ENCODE assay signal across 16 cellular contexts in genomic region chr7:132683967-132684690, GRCh38.
"Had no signal": no experiment of that assay in that cellular context is flagged by ENCODE, and none has a peak within 500 bp of the region (broad histone marks: within the 10 kb centered on the region; RNA-seq: fewer than 3 reads in every experiment).

No MANE protein-coding gene starts in this region.

- DNase-seq: activated CD4-positive, alpha-beta memory T cell treated with anti-CD3 and anti-CD28 coated beads, Interleukin-2, amount 10 ng/mL, durations not matched to agents 7 days and 5 days; activated CD4-positive, alpha-beta T cell treated with anti-CD3 and anti-CD28 coated beads for 36 hours; activated CD8-positive, alpha-beta memory T cell treated with anti-CD3 and anti-CD28 coated beads, Interleukin-2, amount 50 U/mL, for 4 hours; activated gamma-delta T cell treated with Interleukin-2 at 50 U/mL for 16 hours; activated naive CD8-positive, alpha-beta T cell treated with anti-CD3 and anti-CD28 coated beads, Interleukin-2, amount 10 ng/mL, durations not matched to agents 7 days and 5 days; activated T-cell treated with anti-CD3 and anti-CD28 coated beads, Interleukin-2, amount 50 U/mL, for 72 hours; colonic mucosa; left cardiac atrium; lower lobe of right lung; midbrain; small intestine; thyroid gland had no signal

- H3K27me3 ChIP-seq: ascending aorta, colonic mucosa, neutrophil, right atrium auricular region, thyroid gland had no signal

- H3K4me1 ChIP-seq: ascending aorta, colonic mucosa, lower lobe of right lung, right atrium auricular region, thyroid gland had no signal

- H3K27ac Mint-ChIP-seq: activated CD4-positive, alpha-beta memory T cell treated with anti-CD3 and anti-CD28 coated beads, Interleukin-2, amount 10 ng/mL, durations not matched to agents 7 days and 5 days; activated CD4-positive, alpha-beta T cell treated with anti-CD3 and anti-CD28 coated beads for 36 hours; activated naive CD8-positive, alpha-beta T cell treated with anti-CD3 and anti-CD28 coated beads, Interleukin-2, amount 10 ng/mL, durations not matched to agents 7 days and 5 days; activated T-cell treated with anti-CD3 and anti-CD28 coated beads, Interleukin-2, amount 50 U/mL, for 72 hours had no signal

- H3K4me3 ChIP-seq: ascending aorta, colonic mucosa, lower lobe of right lung, right atrium auricular region, thyroid gland had no signal

- ATAC-seq: activated CD4-positive, alpha-beta T cell treated with anti-CD3 and anti-CD28 coated beads for 36 hours; activated T-cell treated with anti-CD3 and anti-CD28 coated beads, Interleukin-2, amount 50 U/mL, for 72 hours; left cardiac atrium; lower lobe of right lung had no signal

- H3K36me3 ChIP-seq: ascending aorta, colonic mucosa, lower lobe of right lung, neutrophil, right atrium auricular region, thyroid gland had no signal

- H3K9me3 Mint-ChIP-seq: activated CD4-positive, alpha-beta memory T cell treated with anti-CD3 and anti-CD28 coated beads, Interleukin-2, amount 10 ng/mL, durations not matched to agents 7 days and 5 days had no signal

- H3K4me1 Mint-ChIP-seq: activated CD4-positive, alpha-beta memory T cell treated with anti-CD3 and anti-CD28 coated beads, Interleukin-2, amount 10 ng/mL, durations not matched to agents 7 days and 5 days; activated naive CD8-positive, alpha-beta T cell treated with anti-CD3 and anti-CD28 coated beads, Interleukin-2, amount 10 ng/mL, durations not matched to agents 7 days and 5 days had no signal

- H3K9me3 ChIP-seq: ascending aorta, colonic mucosa, lower lobe of right lung, neutrophil, thyroid gland had no signal

- H3K27ac ChIP-seq: ascending aorta, colonic mucosa, lower lobe of right lung, neutrophil, right atrium auricular region, thyroid gland, VCaP had no signal

- H3K27me3 Mint-ChIP-seq: activated CD4-positive, alpha-beta memory T cell treated with anti-CD3 and anti-CD28 coated beads, Interleukin-2, amount 10 ng/mL, durations not matched to agents 7 days and 5 days; activated CD4-positive, alpha-beta T cell treated with anti-CD3 and anti-CD28 coated beads for 36 hours; activated naive CD8-positive, alpha-beta T cell treated with anti-CD3 and anti-CD28 coated beads, Interleukin-2, amount 10 ng/mL, durations not matched to agents 7 days and 5 days had no signal

- H3K4me3 Mint-ChIP-seq: activated CD4-positive, alpha-beta memory T cell treated with anti-CD3 and anti-CD28 coated beads, Interleukin-2, amount 10 ng/mL, durations not matched to agents 7 days and 5 days; activated CD4-positive, alpha-beta T cell treated with anti-CD3 and anti-CD28 coated beads for 36 hours; activated naive CD8-positive, alpha-beta T cell treated with anti-CD3 and anti-CD28 coated beads, Interleukin-2, amount 10 ng/mL, durations not matched to agents 7 days and 5 days; activated T-cell treated with anti-CD3 and anti-CD28 coated beads, Interleukin-2, amount 50 U/mL, for 72 hours had no signal

- H3K36me3 Mint-ChIP-seq: activated naive CD8-positive, alpha-beta T cell treated with anti-CD3 and anti-CD28 coated beads, Interleukin-2, amount 10 ng/mL, durations not matched to agents 7 days and 5 days had no signal
